Comparison of ENCODE assay signal across 3 cellular contexts in the genomic region with DNA sequence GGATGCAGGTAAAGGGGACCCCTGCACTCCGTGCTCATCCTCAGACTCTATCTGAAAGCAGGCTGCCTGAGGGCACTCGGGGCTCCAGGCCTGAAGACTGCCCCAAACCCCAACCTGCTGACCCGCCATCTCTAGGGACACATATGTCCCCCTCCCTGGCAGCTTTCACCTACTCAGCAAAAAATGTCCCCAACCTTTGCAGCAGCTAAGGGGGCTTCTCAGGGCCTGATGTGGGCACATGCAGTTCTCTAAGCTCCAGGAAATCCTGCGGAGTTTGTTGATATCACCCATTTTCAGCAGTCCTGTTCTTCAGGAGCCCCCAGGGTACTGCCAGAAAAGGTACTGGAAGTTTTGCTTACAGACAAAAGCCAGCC.
TF ChIP-seq lines count a peak whose summit lies in the region.

No MANE protein-coding gene starts in this region.

TF ChIP-seq in A549, 52 proteins besides CTCF, POLR2A, EP300 and RAD21:
- TF ChIP-seq, protein P1, sequence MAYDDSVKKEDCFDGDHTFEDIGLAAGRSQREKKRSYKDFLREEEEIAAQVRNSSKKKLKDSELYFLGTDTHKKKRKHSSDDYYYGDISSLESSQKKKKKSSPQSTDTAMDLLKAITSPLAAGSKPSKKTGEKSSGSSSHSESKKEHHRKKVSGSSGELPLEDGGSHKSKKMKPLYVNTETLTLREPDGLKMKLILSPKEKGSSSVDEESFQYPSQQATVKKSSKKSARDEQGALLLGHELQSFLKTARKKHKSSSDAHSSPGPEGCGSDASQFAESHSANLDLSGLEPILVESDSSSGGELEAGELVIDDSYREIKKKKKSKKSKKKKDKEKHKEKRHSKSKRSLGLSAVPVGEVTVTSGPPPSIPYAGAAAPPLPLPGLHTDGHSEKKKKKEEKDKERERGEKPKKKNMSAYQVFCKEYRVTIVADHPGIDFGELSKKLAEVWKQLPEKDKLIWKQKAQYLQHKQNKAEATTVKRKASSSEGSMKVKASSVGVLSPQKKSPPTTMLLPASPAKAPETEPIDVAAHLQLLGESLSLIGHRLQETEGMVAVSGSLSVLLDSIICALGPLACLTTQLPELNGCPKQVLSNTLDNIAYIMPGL (CRISPR knock-in tag; IDR thresholded peaks at IDR 0.05; ENCODE audit: borderline replicate concordance): no peak
- TF ChIP-seq MAFK (IDR thresholded peaks at IDR 0.05; ENCODE audit: partially characterized antibody): peak; percentile 82
- TF ChIP-seq, protein P2, sequence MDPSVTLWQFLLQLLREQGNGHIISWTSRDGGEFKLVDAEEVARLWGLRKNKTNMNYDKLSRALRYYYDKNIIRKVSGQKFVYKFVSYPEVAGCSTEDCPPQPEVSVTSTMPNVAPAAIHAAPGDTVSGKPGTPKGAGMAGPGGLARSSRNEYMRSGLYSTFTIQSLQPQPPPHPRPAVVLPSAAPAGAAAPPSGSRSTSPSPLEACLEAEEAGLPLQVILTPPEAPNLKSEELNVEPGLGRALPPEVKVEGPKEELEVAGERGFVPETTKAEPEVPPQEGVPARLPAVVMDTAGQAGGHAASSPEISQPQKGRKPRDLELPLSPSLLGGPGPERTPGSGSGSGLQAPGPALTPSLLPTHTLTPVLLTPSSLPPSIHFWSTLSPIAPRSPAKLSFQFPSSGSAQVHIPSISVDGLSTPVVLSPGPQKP (IDR thresholded peaks at IDR 0.05; ENCODE audit: low read depth, low read length): no peak
- no peak for TF ChIP-seq MAZ (IDR thresholded peaks at IDR 0.05; ENCODE audit: borderline replicate concordance, low read depth, low read length)
- no peak for TF ChIP-seq CHD4 (IDR thresholded peaks at IDR 0.05; ENCODE audit: borderline replicate concordance)

TF ChIP-seq in IMR-90, 13 proteins besides CTCF, POLR2A, EP300 and RAD21:
- TF ChIP-seq NFE2L2 (IDR thresholded peaks at IDR 0.05; ENCODE audit: low read depth, low read length) (no peak), MAFK (IDR thresholded peaks at IDR 0.05; ENCODE audit: low read depth, low read length) (peak; percentile 64)
TF ChIP-seq in IMR-90: peak in this region for 1.

TF ChIP-seq in GM12878, 131 proteins besides CTCF, POLR2A, EP300 and RAD21:
- TF ChIP-seq DPF2 (IDR thresholded peaks at IDR 0.05): no peak
- TF ChIP-seq SPI1 (IDR thresholded peaks at IDR 0.05; ENCODE audit: borderline replicate concordance, insufficient read depth, low read depth, low read length): no peak
- TF ChIP-seq, protein P3, sequence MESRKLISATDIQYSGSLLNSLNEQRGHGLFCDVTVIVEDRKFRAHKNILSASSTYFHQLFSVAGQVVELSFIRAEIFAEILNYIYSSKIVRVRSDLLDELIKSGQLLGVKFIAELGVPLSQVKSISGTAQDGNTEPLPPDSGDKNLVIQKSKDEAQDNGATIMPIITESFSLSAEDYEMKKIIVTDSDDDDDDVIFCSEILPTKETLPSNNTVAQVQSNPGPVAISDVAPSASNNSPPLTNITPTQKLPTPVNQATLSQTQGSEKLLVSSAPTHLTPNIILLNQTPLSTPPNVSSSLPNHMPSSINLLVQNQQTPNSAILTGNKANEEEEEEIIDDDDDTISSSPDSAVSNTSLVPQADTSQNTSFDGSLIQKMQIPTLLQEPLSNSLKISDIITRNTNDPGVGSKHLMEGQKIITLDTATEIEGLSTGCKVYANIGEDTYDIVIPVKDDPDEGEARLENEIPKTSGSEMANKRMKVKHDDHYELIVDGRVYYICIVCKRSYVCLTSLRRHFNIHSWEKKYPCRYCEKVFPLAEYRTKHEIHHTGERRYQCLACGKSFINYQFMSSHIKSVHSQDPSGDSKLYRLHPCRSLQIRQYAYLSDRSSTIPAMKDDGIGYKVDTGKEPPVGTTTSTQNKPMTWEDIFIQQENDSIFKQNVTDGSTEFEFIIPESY (IDR thresholded peaks at IDR 0.05): no peak
- no peak for TF ChIP-seq FOXM1 (IDR thresholded peaks at IDR 0.05; ENCODE audit: low read depth, low read length)
- no peak for TF ChIP-seq NBN (IDR thresholded peaks at IDR 0.05)
- TF ChIP-seq, protein P4, sequence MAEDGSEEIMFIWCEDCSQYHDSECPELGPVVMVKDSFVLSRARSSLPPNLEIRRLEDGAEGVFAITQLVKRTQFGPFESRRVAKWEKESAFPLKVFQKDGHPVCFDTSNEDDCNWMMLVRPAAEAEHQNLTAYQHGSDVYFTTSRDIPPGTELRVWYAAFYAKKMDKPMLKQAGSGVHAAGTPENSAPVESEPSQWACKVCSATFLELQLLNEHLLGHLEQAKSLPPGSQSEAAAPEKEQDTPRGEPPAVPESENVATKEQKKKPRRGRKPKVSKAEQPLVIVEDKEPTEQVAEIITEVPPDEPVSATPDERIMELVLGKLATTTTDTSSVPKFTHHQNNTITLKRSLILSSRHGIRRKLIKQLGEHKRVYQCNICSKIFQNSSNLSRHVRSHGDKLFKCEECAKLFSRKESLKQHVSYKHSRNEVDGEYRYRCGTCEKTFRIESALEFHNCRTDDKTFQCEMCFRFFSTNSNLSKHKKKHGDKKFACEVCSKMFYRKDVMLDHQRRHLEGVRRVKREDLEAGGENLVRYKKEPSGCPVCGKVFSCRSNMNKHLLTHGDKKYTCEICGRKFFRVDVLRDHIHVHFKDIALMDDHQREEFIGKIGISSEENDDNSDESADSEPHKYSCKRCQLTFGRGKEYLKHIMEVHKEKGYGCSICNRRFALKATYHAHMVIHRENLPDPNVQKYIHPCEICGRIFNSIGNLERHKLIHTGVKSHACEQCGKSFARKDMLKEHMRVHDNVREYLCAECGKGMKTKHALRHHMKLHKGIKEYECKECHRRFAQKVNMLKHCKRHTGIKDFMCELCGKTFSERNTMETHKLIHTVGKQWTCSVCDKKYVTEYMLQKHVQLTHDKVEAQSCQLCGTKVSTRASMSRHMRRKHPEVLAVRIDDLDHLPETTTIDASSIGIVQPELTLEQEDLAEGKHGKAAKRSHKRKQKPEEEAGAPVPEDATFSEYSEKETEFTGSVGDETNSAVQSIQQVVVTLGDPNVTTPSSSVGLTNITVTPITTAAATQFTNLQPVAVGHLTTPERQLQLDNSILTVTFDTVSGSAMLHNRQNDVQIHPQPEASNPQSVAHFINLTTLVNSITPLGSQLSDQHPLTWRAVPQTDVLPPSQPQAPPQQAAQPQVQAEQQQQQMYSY (CRISPR knock-in tag; IDR thresholded peaks at IDR 0.05): no peak
- no peak for TF ChIP-seq MYB (IDR thresholded peaks at IDR 0.05; ENCODE audit: borderline replicate concordance, low read depth, low read length)
- no peak for TF ChIP-seq TCF7 (IDR thresholded peaks at IDR 0.05; ENCODE audit: borderline replicate concordance)
- TF ChIP-seq, protein P5, sequence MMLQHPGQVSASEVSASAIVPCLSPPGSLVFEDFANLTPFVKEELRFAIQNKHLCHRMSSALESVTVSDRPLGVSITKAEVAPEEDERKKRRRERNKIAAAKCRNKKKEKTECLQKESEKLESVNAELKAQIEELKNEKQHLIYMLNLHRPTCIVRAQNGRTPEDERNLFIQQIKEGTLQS (IDR thresholded peaks at IDR 0.05; ENCODE audit: borderline replicate concordance, extremely low read depth, low read depth, low read length): no peak
- no peak for TF ChIP-seq BACH1 (IDR thresholded peaks at IDR 0.05; ENCODE audit: borderline replicate concordance)
- TF ChIP-seq KAT2A (conservative IDR thresholded peaks at IDR 0.05; ENCODE audit: control insufficient read depth, low read depth, low read length): no peak
- TF ChIP-seq KLF5 (IDR thresholded peaks at IDR 0.05; ENCODE audit: partially characterized antibody): no peak
- TF ChIP-seq CREM (IDR thresholded peaks at IDR 0.05; ENCODE audit: low read depth): no peak
- TF ChIP-seq PAX5 (IDR thresholded peaks at IDR 0.05; ENCODE audit: borderline replicate concordance, low read depth, low read length): no peak
- no peak for TF ChIP-seq GATAD2B (conservative IDR thresholded peaks at IDR 0.05; ENCODE audit: low read depth)
- no peak for TF ChIP-seq GABPA (IDR thresholded peaks at IDR 0.05; ENCODE audit: low read depth)
